15 cellular contexts compared by ENCODE assay signal in the genomic region with DNA sequence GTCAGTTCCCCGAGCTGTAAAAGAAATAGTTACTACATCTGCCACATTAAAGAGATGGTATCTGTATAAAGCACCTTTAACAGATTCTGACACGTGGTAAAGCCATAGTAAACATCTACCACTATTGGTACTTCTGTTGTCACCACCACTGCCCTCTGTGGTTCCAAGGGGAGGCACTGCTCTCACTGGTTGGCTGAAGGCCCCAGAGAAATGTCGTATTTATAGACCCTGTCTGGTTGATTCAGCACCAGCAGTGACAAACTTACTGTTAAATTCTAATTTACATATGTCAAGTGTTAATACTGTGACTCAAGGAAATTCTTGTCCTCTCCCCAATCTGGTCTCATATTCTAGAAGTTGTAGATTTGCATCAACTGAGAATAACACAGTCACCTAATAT.
DNase-seq lines count a peak whose midpoint lies in the region; ATAC-seq and TF ChIP-seq lines count a peak whose summit lies in the region.
"Had no signal": no experiment of that assay in that cellular context is flagged by ENCODE, and none has a peak within 500 bp of the region (broad histone marks: within the 10 kb centered on the region; RNA-seq: fewer than 3 reads in every experiment).

No MANE protein-coding gene starts in this region.

- ATAC-seq in CD4-positive, CD25-positive, alpha-beta regulatory T cell (ENCODE audit: low read depth in 2 of 2): no peak
- peak; percentile 89 for ATAC-seq in activated CD8-positive, alpha-beta T cell treated with anti-CD3 and anti-CD28 coated beads for 36 hours
- no peak for ATAC-seq in HG03175 (IDR thresholded peaks at IDR 0.05; ENCODE audit: unreplicated experiment)
- ATAC-seq: PC-3 had no signal

- H3K27ac ChIP-seq in CD4-positive, CD25-positive, alpha-beta regulatory T cell (ENCODE audit: insufficient read depth, low read length, poor library complexity, severe bottlenecking): no peak overlapping the region
- H3K27ac ChIP-seq in spleen (no peak overlapping the region), neural progenitor cell (no peak overlapping the region)
- H3K27ac ChIP-seq: SJSA1 had no signal

- H2AFZ ChIP-seq in neural progenitor cell (replicated peaks): no peak overlapping the region

- no peak overlapping the region for H3K4me3 ChIP-seq in CD4-positive, CD25-positive, alpha-beta regulatory T cell (ENCODE audit: low read depth, low read length)
- no peak overlapping the region for H3K4me3 ChIP-seq in spleen
- no peak overlapping the region for H3K4me3 ChIP-seq in neural progenitor cell
- H3K4me3 ChIP-seq: SJSA1 had no signal

- no peaks in the 10 kb centered on the region for H3K27me3 Mint-ChIP-seq in CD4-positive, CD25-positive, alpha-beta regulatory T cell
- no peaks in the 10 kb centered on the region for H3K27me3 Mint-ChIP-seq in activated CD8-positive, alpha-beta T cell treated with anti-CD3 and anti-CD28 coated beads for 36 hours
- H3K27me3 Mint-ChIP-seq in immature natural killer cell (ENCODE audit: low read depth in 3 of 3): peaks cover 0 to 2% (median 0%) of the 10 kb centered on the region in 3 donors
- no peaks in the 10 kb centered on the region for H3K27me3 Mint-ChIP-seq in activated CD4-positive, alpha-beta memory T cell treated with anti-CD3 and anti-CD28 coated beads for 36 hours
- H3K27me3 Mint-ChIP-seq in neural progenitor cell (ENCODE audit: insufficient read depth, low read depth): no peaks in the 10 kb centered on the region
- H3K27me3 Mint-ChIP-seq: B cell had no signal

- no peak for TF ChIP-seq POLR2A in spleen (IDR thresholded peaks at IDR 0.05)

- H3K27ac Mint-ChIP-seq in CD4-positive, CD25-positive, alpha-beta regulatory T cell: peak overlapping the region in 2 of 3 donors; percentile 59 to 60
- H3K27ac Mint-ChIP-seq in activated CD8-positive, alpha-beta T cell treated with anti-CD3 and anti-CD28 coated beads for 36 hours: no peak overlapping the region
- H3K27ac Mint-ChIP-seq in immature natural killer cell (peak overlapping the region in 2 of 6 donors; percentile 7 to 32), neural progenitor cell (no peak overlapping the region)
- no peak overlapping the region for H3K27ac Mint-ChIP-seq in activated CD4-positive, alpha-beta memory T cell treated with anti-CD3 and anti-CD28 coated beads for 36 hours
- H3K27ac Mint-ChIP-seq: B cell, H9 had no signal

- H3K4me3 Mint-ChIP-seq in CD4-positive, CD25-positive, alpha-beta regulatory T cell: no peak overlapping the region
- H3K4me3 Mint-ChIP-seq in activated CD8-positive, alpha-beta T cell treated with anti-CD3 and anti-CD28 coated beads for 36 hours: no peak overlapping the region
- no peak overlapping the region for H3K4me3 Mint-ChIP-seq in immature natural killer cell
- H3K4me3 Mint-ChIP-seq in activated CD4-positive, alpha-beta memory T cell treated with anti-CD3 and anti-CD28 coated beads for 36 hours: no peak overlapping the region
- no peak overlapping the region for H3K4me3 Mint-ChIP-seq in neural progenitor cell
- H3K4me3 Mint-ChIP-seq: B cell, H9 had no signal

- H3K36me3 ChIP-seq in CD4-positive, CD25-positive, alpha-beta regulatory T cell (ENCODE audit: control insufficient read depth, insufficient read depth, low read length): no peaks in the 10 kb centered on the region
- H3K36me3 ChIP-seq in spleen: peaks cover 0 to 15% (median 0%) of the 10 kb centered on the region in 6 donors
- H3K36me3 ChIP-seq in neural progenitor cell: no peaks in the 10 kb centered on the region

- peaks cover 33% of the 10 kb centered on the region for H3K36me3 Mint-ChIP-seq in CD4-positive, CD25-positive, alpha-beta regulatory T cell
- peaks cover 4% of the 10 kb centered on the region for H3K36me3 Mint-ChIP-seq in activated CD8-positive, alpha-beta T cell treated with anti-CD3 and anti-CD28 coated beads for 36 hours (ENCODE audit: low read depth)
- H3K36me3 Mint-ChIP-seq in immature natural killer cell (peaks cover 3 to 4% (median 3%) of the 10 kb centered on the region in 3 donors), neural progenitor cell (peaks cover 3% of the 10 kb centered on the region)
- peaks cover 3% of the 10 kb centered on the region for H3K36me3 Mint-ChIP-seq in activated CD4-positive, alpha-beta memory T cell treated with anti-CD3 and anti-CD28 coated beads for 36 hours

- H3K9me3 ChIP-seq in CD4-positive, CD25-positive, alpha-beta regulatory T cell (ENCODE audit: control insufficient read depth in 2 of 2, low read length in 2 of 2): no peaks in the 10 kb centered on the region
- H3K9me3 ChIP-seq in spleen (no peaks in the 10 kb centered on the region), neural progenitor cell (ENCODE audit: low read depth) (no peaks in the 10 kb centered on the region)
- H3K9me3 ChIP-seq: SJSA1 had no signal

- WGBS in spleen, 5 donors: 72 to 82% (median 76%) methylated on average over 3 of the region's 3 CpGs

- no peak for TF ChIP-seq CTCF in activated CD8-positive, alpha-beta T cell treated with anti-CD3 and anti-CD28 coated beads for 36 hours (IDR thresholded peaks at IDR 0.05)
- no peak for TF ChIP-seq CTCF in spleen (IDR thresholded peaks at IDR 0.05 in 8 of 11, conservative IDR thresholded peaks at IDR 0.05 in 3 of 11)
- TF ChIP-seq CTCF in neural progenitor cell (IDR thresholded peaks at IDR 0.05): no peak

- H3F3A ChIP-seq in neural progenitor cell (ENCODE audit: low read depth): no peaks in the 10 kb centered on the region

- peak in 1 of 3 donors; percentile 4 for DNase-seq in CD4-positive, CD25-positive, alpha-beta regulatory T cell
- DNase-seq in EH (ENCODE audit: low read depth) (peak; percentile 18), immature natural killer cell (peak; percentile 48 to 67 (median 59)), spleen (no peak), neural progenitor cell (ENCODE audit: low spot score) (no peak)
- peak; percentile 56 for DNase-seq in activated CD8-positive, alpha-beta T cell treated with anti-CD3 and anti-CD28 coated beads for 36 hours
- no peak for DNase-seq in activated CD4-positive, alpha-beta memory T cell treated with anti-CD3 and anti-CD28 coated beads for 36 hours
- DNase-seq: H9; IMR-90; NCI-H69; NK-92 treated with Interleukin-12 subunit alpha and Interleukin-12 subunit beta, amount 100 ng/mL, for 24 hours; PC-3 had no signal

- no peaks in the 10 kb centered on the region for H3K9me3 Mint-ChIP-seq in CD4-positive, CD25-positive, alpha-beta regulatory T cell
- no peaks in the 10 kb centered on the region for H3K9me3 Mint-ChIP-seq in activated CD8-positive, alpha-beta T cell treated with anti-CD3 and anti-CD28 coated beads for 36 hours
- H3K9me3 Mint-ChIP-seq in immature natural killer cell: peaks cover 0 to 2% (median 0%) of the 10 kb centered on the region in 6 donors
- H3K9me3 Mint-ChIP-seq in activated CD4-positive, alpha-beta memory T cell treated with anti-CD3 and anti-CD28 coated beads for 36 hours: no peaks in the 10 kb centered on the region
- H3K9me3 Mint-ChIP-seq in neural progenitor cell: peaks cover 2% of the 10 kb centered on the region
- H3K9me3 Mint-ChIP-seq: H9 had no signal

- POLR2A ChIA-PET in activated CD8-positive, alpha-beta T cell treated with anti-CD3 and anti-CD28 coated beads for 36 hours (lab: Charles Lee): interaction anchor here (0.8 kb wide), 1 partner anchor 261 kb away, joined by 3 read pairs; no protein-coding TSS in a partner anchor
- POLR2A ChIA-PET in activated CD4-positive, alpha-beta memory T cell treated with anti-CD3 and anti-CD28 coated beads for 36 hours (lab: Charles Lee): no interaction called here

- H3K4me1 ChIP-seq in CD4-positive, CD25-positive, alpha-beta regulatory T cell (ENCODE audit: control insufficient read depth, insufficient read depth, low read length, poor library complexity, severe bottlenecking): peaks cover 3% of the 10 kb centered on the region
- no peaks in the 10 kb centered on the region for H3K4me1 ChIP-seq in spleen
- H3K4me1 ChIP-seq in neural progenitor cell: no peaks in the 10 kb centered on the region
- H3K4me1 ChIP-seq: SJSA1 had no signal

- H3K27me3 ChIP-seq in CD4-positive, CD25-positive, alpha-beta regulatory T cell (ENCODE audit: control insufficient read depth, insufficient read depth, low read length): no peaks in the 10 kb centered on the region
- H3K27me3 ChIP-seq in spleen (replicated peaks in 1 of 7) (no peaks in the 10 kb centered on the region), neural progenitor cell (no peaks in the 10 kb centered on the region)
- H3K27me3 ChIP-seq: SJSA1 had no signal

- intact Hi-C loops in activated CD8-positive, alpha-beta T cell treated with anti-CD3 and anti-CD28 coated beads for 36 hours (cut with micrococcal nuclease): no loop called here
- intact Hi-C loops in activated CD4-positive, alpha-beta memory T cell treated with anti-CD3 and anti-CD28 coated beads for 36 hours (cut with micrococcal nuclease): no loop called here
- intact Hi-C loops in spleen (cut with DNase I; ENCODE audit: low total_unique reads): no loop called here

- H3K79me2 ChIP-seq in neural progenitor cell (ENCODE audit: low read depth): no peaks in the 10 kb centered on the region

- peaks cover 4 to 11% (median 7%) of the 10 kb centered on the region in 4 donors for H3K4me1 Mint-ChIP-seq in CD4-positive, CD25-positive, alpha-beta regulatory T cell
- peaks cover 9% of the 10 kb centered on the region for H3K4me1 Mint-ChIP-seq in activated CD8-positive, alpha-beta T cell treated with anti-CD3 and anti-CD28 coated beads for 36 hours (ENCODE audit: low read depth)
- H3K4me1 Mint-ChIP-seq in immature natural killer cell: peaks cover 8 to 18% of the 10 kb centered on the region in 2 donors
- H3K4me1 Mint-ChIP-seq in activated CD4-positive, alpha-beta memory T cell treated with anti-CD3 and anti-CD28 coated beads for 36 hours (ENCODE audit: low read depth): no peaks in the 10 kb centered on the region
- H3K4me1 Mint-ChIP-seq in neural progenitor cell: no peaks in the 10 kb centered on the region
- H3K4me1 Mint-ChIP-seq: B cell, H9 had no signal

- H3K4me2 ChIP-seq in neural progenitor cell: no peak overlapping the region

- H4K20me1 ChIP-seq in neural progenitor cell (ENCODE audit: low read depth): no peaks in the 10 kb centered on the region

- CTCF ChIA-PET in activated CD8-positive, alpha-beta T cell treated with anti-CD3 and anti-CD28 coated beads for 36 hours (lab: Charles Lee): no interaction called here
- CTCF ChIA-PET in activated CD4-positive, alpha-beta memory T cell treated with anti-CD3 and anti-CD28 coated beads for 36 hours (lab: Charles Lee): interaction anchor here (1.2 to 1.6 kb wide), 2 partner anchors 154 to 311 kb away, joined by 4 to 5 read pairs; no protein-coding TSS in a partner anchor

- H3K9ac ChIP-seq in neural progenitor cell: no peak overlapping the region

Comparison
In these comparisons a context has a peak if more than half of its experiments do, and no peak if none do; other contexts are left out.
1. DNase-seq: peak in EH (single experiment), activated CD8-positive, alpha-beta T cell treated with anti-CD3 and anti-CD28 coated beads for 36 hours (single experiment) and immature natural killer cell (3 of 3); none in activated CD4-positive, alpha-beta memory T cell treated with anti-CD3 and anti-CD28 coated beads for 36 hours (single experiment), spleen (single experiment) and neural progenitor cell (single experiment).
2. H3K27ac Mint-ChIP-seq: peak in CD4-positive, CD25-positive, alpha-beta regulatory T cell (2 of 3); none in activated CD8-positive, alpha-beta T cell treated with anti-CD3 and anti-CD28 coated beads for 36 hours (single experiment), activated CD4-positive, alpha-beta memory T cell treated with anti-CD3 and anti-CD28 coated beads for 36 hours (single experiment) and neural progenitor cell (single experiment).